Comparison of ENCODE assay signal across 9 cellular contexts in genomic region chr5:72109051-72109411, GRCh38. TPM values are rescaled to one million over a fixed set of nuclear protein-coding genes. Genes with fewer than 3 reads are reported as not detected.
DNase-seq lines count a peak whose midpoint lies in the region; ATAC-seq and TF ChIP-seq lines count a peak whose summit lies in the region.
"Had no signal": no experiment of that assay in that cellular context is flagged by ENCODE, and none has a peak within 500 bp of the region (broad histone marks: within the 10 kb centered on the region; RNA-seq: fewer than 3 reads in every experiment).

No MANE protein-coding gene starts in this region.

- no peak overlapping the region for H2BK5ac ChIP-seq in mesenchymal stem cell (ENCODE audit: low read depth, low read length, poor library complexity, severe bottlenecking)

- TF ChIP-seq CTCF in breast epithelium (IDR thresholded peaks at IDR 0.05) (no peak), type B pancreatic cell (conservative IDR thresholded peaks at IDR 0.05) (no peak)

- H3K4me3 ChIP-seq in breast epithelium (peak overlapping the region; percentile 72 to 98 (median 75)), mesenchymal stem cell (ENCODE audit: insufficient read depth in 1 of 2, low read depth in 1 of 2, low read length in 2 of 2) (peak overlapping the region; percentile 83 to 98)

- H3K27ac ChIP-seq in breast epithelium (no peak overlapping the region), mesenchymal stem cell (ENCODE audit: low read length, poor library complexity, severe bottlenecking) (no peak overlapping the region)

- H3K27ac Mint-ChIP-seq in activated naive CD4-positive, alpha-beta T cell treated with anti-CD3 and anti-CD28 coated beads, Interleukin-2, amount 50 U/mL, for 24 hours, result no peak overlapping the region
- H3K27ac Mint-ChIP-seq in type B pancreatic cell, result peak overlapping the region; percentile 78

- no peak overlapping the region for H3K14ac ChIP-seq in mesenchymal stem cell (ENCODE audit: low read length in 2 of 2)

- DNase-seq in activated naive CD4-positive, alpha-beta T cell treated with anti-CD3 and anti-CD28 coated beads, Interleukin-2, amount 50 U/mL, for 16 hours, result no peak
- DNase-seq in breast epithelium (ENCODE audit: low spot score in 2 of 2), result no peak
- no peak for DNase-seq in mesenchymal stem cell
- DNase-seq in type B pancreatic cell (ENCODE audit: extremely low spot score, unreplicated experiment), result no peak
- no peak for DNase-seq in NCI-H187 treated with DMSO at 0.1 percent for 48 hours (lab: John Stamatoyannopoulos, UW)
- DNase-seq: small intestine had no signal

- H3K4me3 Mint-ChIP-seq in activated naive CD4-positive, alpha-beta T cell treated with anti-CD3 and anti-CD28 coated beads, Interleukin-2, amount 50 U/mL, for 24 hours, result peak overlapping the region; percentile 11
- H3K4me3 Mint-ChIP-seq in type B pancreatic cell, result peak overlapping the region; percentile 95

- H3K9me3 Mint-ChIP-seq in activated naive CD4-positive, alpha-beta T cell treated with anti-CD3 and anti-CD28 coated beads, Interleukin-2, amount 50 U/mL, for 24 hours, result no peaks in the 10 kb centered on the region
- no peaks in the 10 kb centered on the region for H3K9me3 Mint-ChIP-seq in type B pancreatic cell

- H3K23ac ChIP-seq in mesenchymal stem cell (ENCODE audit: low read length in 2 of 2), result no peak overlapping the region

- H3K4me1 ChIP-seq in breast epithelium, result peaks cover 0 to 4% of the 10 kb centered on the region in 2 donors
- peaks cover 7% of the 10 kb centered on the region for H3K4me1 ChIP-seq in mesenchymal stem cell (ENCODE audit: control insufficient read depth, insufficient read depth, low read depth, low read length)

- peak overlapping the region in 1 of 2 experiments; percentile 91 for H3K18ac ChIP-seq in mesenchymal stem cell (ENCODE audit: low read depth in 1 of 2, low read length in 2 of 2)

- H4K8ac ChIP-seq in mesenchymal stem cell (ENCODE audit: low read length), result no peak overlapping the region

- H3K27me3 ChIP-seq in breast epithelium, result peaks cover 0 to 6% of the 10 kb centered on the region in 2 donors
- no peaks in the 10 kb centered on the region for H3K27me3 ChIP-seq in mesenchymal stem cell (ENCODE audit: control insufficient read depth in 1 of 2, insufficient read depth in 1 of 2, low read length in 2 of 2)

- intact Hi-C loops in breast epithelium (cut with DNase I; ENCODE audit: low total_unique reads), result no loop called here

- no peaks in the 10 kb centered on the region for H3K36me3 ChIP-seq in breast epithelium
- peaks cover 3 to 5% of the 10 kb centered on the region in 2 experiments for H3K36me3 ChIP-seq in mesenchymal stem cell (ENCODE audit: control insufficient read depth in 1 of 2, insufficient read depth in 2 of 2, low read depth in 1 of 2, low read length in 2 of 2)

- H2AFZ ChIP-seq in mesenchymal stem cell (ENCODE audit: low read depth, low read length), result no peak overlapping the region

- no peak overlapping the region for H2BK15ac ChIP-seq in mesenchymal stem cell (ENCODE audit: low read depth, poor library complexity, severe bottlenecking)

- H3K4me1 Mint-ChIP-seq in activated naive CD4-positive, alpha-beta T cell treated with anti-CD3 and anti-CD28 coated beads, Interleukin-2, amount 50 U/mL, for 24 hours, result peaks cover 17% of the 10 kb centered on the region
- H3K4me1 Mint-ChIP-seq in type B pancreatic cell (ENCODE audit: unreplicated experiment), result peaks cover 37% of the 10 kb centered on the region

- ATAC-seq in HG02981 (IDR thresholded peaks at IDR 0.05; ENCODE audit: unreplicated experiment) (no peak), GM19467 (IDR thresholded peaks at IDR 0.05; ENCODE audit: unreplicated experiment) (no peak)

- H3K9me3 ChIP-seq in breast epithelium (no peaks in the 10 kb centered on the region), mesenchymal stem cell (ENCODE audit: control insufficient read depth, low read length) (no peaks in the 10 kb centered on the region)

- WGBS in mesenchymal stem cell, result 0% methylated on average over 1 of the region's 2 CpGs

- no peak overlapping the region for H2BK12ac ChIP-seq in mesenchymal stem cell (ENCODE audit: low read length in 2 of 2)

- peaks cover 36% of the 10 kb centered on the region for H3K27me3 Mint-ChIP-seq in activated naive CD4-positive, alpha-beta T cell treated with anti-CD3 and anti-CD28 coated beads, Interleukin-2, amount 50 U/mL, for 24 hours
- peaks cover 17% of the 10 kb centered on the region for H3K27me3 Mint-ChIP-seq in type B pancreatic cell

- H2AK5ac ChIP-seq in mesenchymal stem cell (ENCODE audit: low read length, severe bottlenecking), result no peak overlapping the region

- H3K4me2 ChIP-seq in mesenchymal stem cell (ENCODE audit: low read length, poor library complexity, severe bottlenecking), result peak overlapping the region; percentile 87

- no peaks in the 10 kb centered on the region for H3K36me3 Mint-ChIP-seq in activated naive CD4-positive, alpha-beta T cell treated with anti-CD3 and anti-CD28 coated beads, Interleukin-2, amount 50 U/mL, for 24 hours
- peaks cover 4% of the 10 kb centered on the region for H3K36me3 Mint-ChIP-seq in type B pancreatic cell

- H2BK120ac ChIP-seq in mesenchymal stem cell (ENCODE audit: low read depth, low read length), result no peak overlapping the region

- no peak overlapping the region for H3K4ac ChIP-seq in mesenchymal stem cell (ENCODE audit: low read depth in 1 of 2, low read length in 2 of 2)

- TF ChIP-seq POLR2A in breast epithelium (IDR thresholded peaks at IDR 0.05), result no peak

- H4K91ac ChIP-seq in mesenchymal stem cell (ENCODE audit: low read length), result no peak overlapping the region

- H3K79me1 ChIP-seq in mesenchymal stem cell (replicated peaks; ENCODE audit: low read length, poor library complexity, severe bottlenecking), result peaks cover 4% of the 10 kb centered on the region

- peak overlapping the region; percentile 96 for H3K9ac ChIP-seq in mesenchymal stem cell (ENCODE audit: low read length)

RNA-seq across cellular contexts. Expression of gene MAP1B, which starts 1.8 kb away (rescaled TPM):
- total RNA-seq in breast epithelium, result 1,000 to 10,000 TPM in 1 of 3 donors, 100 to 1,000 TPM in 2; 258 to 2,233 (median 271) TPM
- polyA plus RNA-seq in mesenchymal stem cell (2013, experiment 1 of 2), result 39.4 TPM
- polyA plus RNA-seq in mesenchymal stem cell (2013, experiment 2 of 2), result 35.3 TPM
- total RNA-seq in type B pancreatic cell (ENCODE audit: low replicate concordance), result 66.2 and 124 TPM in 2 replicates
